In genomic region chr9:129656795-129657390, GRCh38 we compare ENCODE assay signal across 19 cellular contexts. TPM values are rescaled to one million over a fixed set of nuclear protein-coding genes. Genes with fewer than 3 reads are reported as not detected.
DNase-seq lines count a peak whose midpoint lies in the region; ATAC-seq, FAIRE-seq and TF ChIP-seq lines count a peak whose summit lies in the region.
"Had no signal": no experiment of that assay in that cellular context is flagged by ENCODE, and none has a peak within 500 bp of the region (broad histone marks: within the 10 kb centered on the region; RNA-seq: fewer than 3 reads in every experiment).

No MANE protein-coding gene starts in this region.

- peaks cover 0 to 2% (median 0%) of the 10 kb centered on the region in 7 donors for H3K4me1 Mint-ChIP-seq in naive thymus-derived CD4-positive, alpha-beta T cell
- H3K4me1 Mint-ChIP-seq: stimulated activated naive B cell treated with anti-CD40 and anti-IgM and Interleukin-4, amounts not matched to agents 10 μg/mL and 1 μg/mL and 100 μg/mL, for 72 hours had no signal

- no peak for TF ChIP-seq EP300 in A549 (IDR thresholded peaks at IDR 0.05)
- no peak for TF ChIP-seq EP300 in stomach (IDR thresholded peaks at IDR 0.05)

- intact Hi-C loops in stomach (cut with DNase I; ENCODE audit: low total_unique reads), result loop anchor here (10.0 kb wide), 1 partner anchor 68 kb away; no protein-coding TSS in a partner anchor
- intact Hi-C loops in naive thymus-derived CD4-positive, alpha-beta T cell (cut with micrococcal nuclease), result no loop called here

- WGBS in A549 (ENCODE audit: missing lambda C conversion rate), result 15% methylated on average over 12 of the region's 12 CpGs
- WGBS in stomach, 5 donors, result 73 to 80% (median 78%) methylated on average over 11 to 12 of the region's 12 CpGs

- H4K20me1 ChIP-seq in MM.1S (ENCODE audit: insufficient read depth, low read length), result no peaks in the 10 kb centered on the region
- H4K20me1 ChIP-seq: BLaER1 had no signal

- H3K36me3 ChIP-seq in stomach (no peaks in the 10 kb centered on the region), MM.1S (replicated peaks; ENCODE audit: insufficient read depth, low read length) (no peaks in the 10 kb centered on the region)
- H3K36me3 ChIP-seq in naive thymus-derived CD4-positive, alpha-beta T cell (ENCODE audit: control insufficient read depth in 2 of 3, insufficient read depth in 3 of 3, low read length in 3 of 3), result no peaks in the 10 kb centered on the region
- H3K36me3 ChIP-seq: BLaER1, left ventricle myocardium inferior had no signal

- H3K27ac Mint-ChIP-seq in naive thymus-derived CD4-positive, alpha-beta T cell, result no peak overlapping the region
- H3K27ac Mint-ChIP-seq: stimulated activated naive B cell treated with anti-CD40 and anti-IgM and Interleukin-4, amounts not matched to agents 10 μg/mL and 1 μg/mL and 100 μg/mL, for 72 hours had no signal

- peaks cover 0 to 5% (median 0%) of the 10 kb centered on the region in 5 donors for H3K27me3 Mint-ChIP-seq in naive thymus-derived CD4-positive, alpha-beta T cell

- FAIRE-seq in A549 (lab: Jason Lieb, UNC), result peak; percentile 54
- FAIRE-seq: colon had no signal

- H3K9me2 ChIP-seq in MM.1S (replicated peaks; ENCODE audit: insufficient read depth, low read length), result no peaks in the 10 kb centered on the region

- TF ChIP-seq POLR2A in A549 (IDR thresholded peaks at IDR 0.05; ENCODE audit: low read length) (no peak), stomach (IDR thresholded peaks at IDR 0.05) (no peak)

- no peaks in the 10 kb centered on the region for H3K36me3 Mint-ChIP-seq in naive thymus-derived CD4-positive, alpha-beta T cell
- H3K36me3 Mint-ChIP-seq: stimulated activated naive B cell treated with anti-CD40 and anti-IgM and Interleukin-4, amounts not matched to agents 10 μg/mL and 1 μg/mL and 100 μg/mL, for 72 hours had no signal

- H3K79me2 ChIP-seq in MM.1S (ENCODE audit: low read length), result no peaks in the 10 kb centered on the region

- peak; percentile 57 to 83 for DNase-seq in A549 (ENCODE audit: low read depth in 1 of 2, low spot score in 1 of 2)
- peak; percentile 42 for DNase-seq in HCEC 1CT
- DNase-seq in SW 1271 (lab: John Stamatoyannopoulos, UW), result peak; percentile 26 to 27
- peak in 1 of 2 donors; percentile 46 for DNase-seq in foreskin keratinocyte
- no peak for DNase-seq in stomach
- DNase-seq in MM.1S, result no peak
- no peak for DNase-seq in SHP77 (lab: John Stamatoyannopoulos, UW)
- no peak for DNase-seq in naive thymus-derived CD4-positive, alpha-beta T cell
- DNase-seq: activated naive CD4-positive, alpha-beta T cell treated with anti-CD3 and anti-CD28 coated beads, Interleukin-2, amount 50 U/mL, for 16 hours; foreskin melanocyte; left ventricle myocardium inferior; NCI-H187 treated with DMSO at 0.1 percent for 48 hours; stimulated activated CD4-positive, alpha-beta T cell treated with anti-CD3 and anti-CD28 coated beads, Interleukin-2, amount 100 ng/mL, for 24 hours; stimulated activated naive B cell treated with anti-CD40 and anti-IgM and Interleukin-4, amounts not matched to agents 10 μg/mL and 1 μg/mL and 100 μg/mL, for 72 hours; T-helper 2 cell had no signal

- no peak overlapping the region for H3K9ac ChIP-seq in MM.1S (ENCODE audit: low read length)
- H3K9ac ChIP-seq: BLaER1 had no signal

- POLR2A ChIA-PET in A549 (lab: Yijun Ruan, JAX), result no interaction called here
- POLR2A ChIA-PET in naive thymus-derived CD4-positive, alpha-beta T cell (lab: Charles Lee), result no interaction called here

- H3K27ac ChIP-seq in A549 (peak overlapping the region; percentile 40 to 47; a peak in 3 of 6 replicates), foreskin keratinocyte (no peak overlapping the region), stomach (no peak overlapping the region), MM.1S (ENCODE audit: low read length) (no peak overlapping the region)
- no peak overlapping the region for H3K27ac ChIP-seq in naive thymus-derived CD4-positive, alpha-beta T cell (ENCODE audit: low read depth, low read length)
- H3K27ac ChIP-seq: BLaER1, left ventricle myocardium inferior had no signal

- TF ChIP-seq RAD21 in A549 (conservative IDR thresholded peaks at IDR 0.05 in 1 of 2, IDR thresholded peaks at IDR 0.05 in 1 of 2), result no peak

- no peaks in the 10 kb centered on the region for H3F3A ChIP-seq in MM.1S (ENCODE audit: insufficient read depth, low read length)

- H3K9me3 Mint-ChIP-seq in naive thymus-derived CD4-positive, alpha-beta T cell, result no peaks in the 10 kb centered on the region
- H3K9me3 Mint-ChIP-seq: stimulated activated naive B cell treated with anti-CD40 and anti-IgM and Interleukin-4, amounts not matched to agents 10 μg/mL and 1 μg/mL and 100 μg/mL, for 72 hours had no signal

- H3K27me3 ChIP-seq in foreskin keratinocyte (peaks cover 33% of the 10 kb centered on the region), stomach (peaks cover 0 to 8% (median 0%) of the 10 kb centered on the region in 3 donors), MM.1S (replicated peaks; ENCODE audit: insufficient read depth, low read length) (peaks cover 88% of the 10 kb centered on the region)
- H3K27me3 ChIP-seq in naive thymus-derived CD4-positive, alpha-beta T cell (ENCODE audit: control insufficient read depth in 2 of 2, insufficient read depth in 2 of 2, low read length in 2 of 2), result no peaks in the 10 kb centered on the region

- H3K4me3 ChIP-seq in A549 (no peak overlapping the region), stomach (no peak overlapping the region), MM.1S (ENCODE audit: low read length) (no peak overlapping the region)
- H3K4me3 ChIP-seq in naive thymus-derived CD4-positive, alpha-beta T cell (ENCODE audit: low read length), result no peak overlapping the region
- H3K4me3 ChIP-seq: BLaER1, left ventricle myocardium inferior had no signal

- CTCF ChIA-PET in A549 (lab: Yijun Ruan, JAX), result interaction anchor here (0.6 to 5.6 kb wide), 15 partner anchors 11 to 979 kb away, joined by 3 to 37 read pairs (median 4); partner anchors contain the start of gene ASB6
- CTCF ChIA-PET in naive thymus-derived CD4-positive, alpha-beta T cell (lab: Charles Lee), result interaction anchor here (1.0 kb wide), 1 partner anchor 14 kb away, joined by 4 read pairs; no protein-coding TSS in a partner anchor

- peak; percentile 89 to 92 for ATAC-seq in A549
- ATAC-seq in foreskin keratinocyte, result peak; percentile 74
- ATAC-seq in naive thymus-derived CD4-positive, alpha-beta T cell, result no peak
- ATAC-seq: stimulated activated naive B cell treated with anti-CD40 and anti-IgM and Interleukin-4, amounts not matched to agents 10 μg/mL and 1 μg/mL and 100 μg/mL, for 72 hours had no signal

- no peak overlapping the region for H3K4me3 Mint-ChIP-seq in naive thymus-derived CD4-positive, alpha-beta T cell
- H3K4me3 Mint-ChIP-seq: stimulated activated naive B cell treated with anti-CD40 and anti-IgM and Interleukin-4, amounts not matched to agents 10 μg/mL and 1 μg/mL and 100 μg/mL, for 72 hours had no signal

- H2AFZ ChIP-seq in MM.1S (ENCODE audit: low read length), result no peak overlapping the region

- TF ChIP-seq CTCF in A549 (IDR thresholded peaks at IDR 0.05) (no peak), foreskin keratinocyte (conservative IDR thresholded peaks at IDR 0.05) (no peak), stomach (IDR thresholded peaks at IDR 0.05) (no peak), MM.1S (IDR thresholded peaks at IDR 0.05; ENCODE audit: low read length) (no peak)

- peak overlapping the region; percentile 52 for H3K4me2 ChIP-seq in A549
- no peak overlapping the region for H3K4me2 ChIP-seq in MM.1S (ENCODE audit: low read depth, low read length)
- H3K4me2 ChIP-seq: BLaER1 had no signal

- H3K4me1 ChIP-seq in A549, result peaks cover 17% of the 10 kb centered on the region
- H3K4me1 ChIP-seq in foreskin keratinocyte, result peaks cover 4% of the 10 kb centered on the region
- peaks cover 0 to 14% (median 8%) of the 10 kb centered on the region in 4 donors for H3K4me1 ChIP-seq in stomach
- H3K4me1 ChIP-seq in MM.1S (ENCODE audit: low read length), result 0 out of 2 replicates have a peak, but pooled peaks cover 6% of the 10 kb centered on the region
- H3K4me1 ChIP-seq in naive thymus-derived CD4-positive, alpha-beta T cell (ENCODE audit: control insufficient read depth in 2 of 2, insufficient read depth in 2 of 2, low read length in 2 of 2), result no peaks in the 10 kb centered on the region

- no peaks in the 10 kb centered on the region for H3K9me3 ChIP-seq in A549
- H3K9me3 ChIP-seq in stomach, result no peaks in the 10 kb centered on the region
- H3K9me3 ChIP-seq in MM.1S (replicated peaks; ENCODE audit: insufficient read depth, low read length), result no peaks in the 10 kb centered on the region
- H3K9me3 ChIP-seq in naive thymus-derived CD4-positive, alpha-beta T cell (ENCODE audit: control insufficient read depth in 2 of 3, low read length in 3 of 3), result no peaks in the 10 kb centered on the region
- H3K9me3 ChIP-seq: BLaER1, left ventricle myocardium inferior had no signal

RNA-seq across cellular contexts. Expression of gene PRRX2, which starts 8.6 kb away (rescaled TPM):
- 0.90 and 0.95 TPM in 2 replicates for polyA plus RNA-seq in A549 (2011; rRNA removed)
- polyA plus RNA-seq in A549 (2012; cell fraction: cytosol; rRNA removed), result 4.3 and 6.6 TPM in 2 replicates
- polyA plus RNA-seq in A549 (2012; cell fraction: nucleus; rRNA removed), result 3.9 and 5.1 TPM in 2 replicates
- 2.2 to 2.7 TPM (median 2.3 TPM) in 3 replicates for polyA plus RNA-seq in A549 (2017; fragmentation: RNase III; extraction: RNeasy Plus Mini Kit Qiagen cat#74134 plus additional on column Dnase treatment)
- polyA minus RNA-seq in A549 (2011; rRNA and poly(A)+ RNA removed), result 0.79 and 1.0 TPM in 2 replicates
- not detected in 2 replicates for total RNA-seq in foreskin keratinocyte
- polyA plus RNA-seq in foreskin keratinocyte, result 0.06 and 0.09 TPM in 2 replicates
- 1 to 10 TPM in 2 of 5 donors, under 1 TPM in 1, not detected in 2; 0.87 to 2.6 (median 1.7) TPM for total RNA-seq in stomach
- polyA plus RNA-seq in stomach, result 1 to 10 TPM; 3.3 to 8.4 (median 6.7) TPM
- 1 to 10 TPM in 1 of 5 experiments, not detected in 4; 1.1 TPM for total RNA-seq in naive thymus-derived CD4-positive, alpha-beta T cell
- not detected for polyA plus RNA-seq in naive thymus-derived CD4-positive, alpha-beta T cell
- total RNA-seq: G401 had no signal

RNA-seq across cellular contexts. Expression of gene ASB6, which starts 14.9 kb away (rescaled TPM):
- polyA plus RNA-seq in A549 (2011; rRNA removed), result 9.2 and 9.4 TPM in 2 replicates
- 19.0 and 23.7 TPM in 2 replicates for polyA plus RNA-seq in A549 (2012; cell fraction: cytosol; rRNA removed)
- 31.4 and 37.7 TPM in 2 replicates for polyA plus RNA-seq in A549 (2012; cell fraction: nucleus; rRNA removed)
- 16.3 to 17.3 TPM (median 16.3 TPM) in 3 replicates for polyA plus RNA-seq in A549 (2017; fragmentation: RNase III; extraction: RNeasy Plus Mini Kit Qiagen cat#74134 plus additional on column Dnase treatment)
- polyA minus RNA-seq in A549 (2011; rRNA and poly(A)+ RNA removed), result 7.4 and 8.4 TPM in 2 replicates
- total RNA-seq in foreskin keratinocyte, result 22.7 and 23.2 TPM in 2 replicates
- 20.0 and 21.2 TPM in 2 replicates for polyA plus RNA-seq in foreskin keratinocyte
- total RNA-seq in stomach, result 10 to 100 TPM in 4 of 5 donors, 1 to 10 TPM in 1; 7.5 to 35.6 (median 18.1) TPM
- 10 to 100 TPM in 2 of 3 donors, 1 to 10 TPM in 1; 9.6 to 12.6 (median 10.3) TPM for polyA plus RNA-seq in stomach
- total RNA-seq in naive thymus-derived CD4-positive, alpha-beta T cell, result 10 to 100 TPM; 25.0 to 33.2 (median 28.1) TPM
- 10 to 100 TPM; 18.5 to 40.9 TPM for polyA plus RNA-seq in naive thymus-derived CD4-positive, alpha-beta T cell

RNA-seq across cellular contexts. Expression of gene NTMT1, which starts 30.9 kb away (rescaled TPM):
- polyA plus RNA-seq in A549 (2011; rRNA removed), result 39.2 and 49.4 TPM in 2 replicates
- polyA plus RNA-seq in A549 (2012; cell fraction: cytosol; rRNA removed), result 114 and 118 TPM in 2 replicates
- 71.4 and 87.0 TPM in 2 replicates for polyA plus RNA-seq in A549 (2012; cell fraction: nucleus; rRNA removed)
- polyA plus RNA-seq in A549 (2017; fragmentation: RNase III; extraction: RNeasy Plus Mini Kit Qiagen cat#74134 plus additional on column Dnase treatment), result 75.8 to 96.4 TPM (median 92.2 TPM) in 3 replicates
- polyA minus RNA-seq in A549 (2011; rRNA and poly(A)+ RNA removed), result 29.6 and 37.6 TPM in 2 replicates
- total RNA-seq in foreskin keratinocyte, result 64.2 and 70.9 TPM in 2 replicates
- 130 and 132 TPM in 2 replicates for polyA plus RNA-seq in foreskin keratinocyte
- total RNA-seq in stomach, result 10 to 100 TPM in 4 of 5 donors, 1 to 10 TPM in 1; 1.7 to 29.8 (median 16.1) TPM
- polyA plus RNA-seq in stomach, result 10 to 100 TPM; 40.2 to 68.4 (median 45.8) TPM
- 10 to 100 TPM; 31.0 to 50.1 (median 34.2) TPM for total RNA-seq in naive thymus-derived CD4-positive, alpha-beta T cell
- 10 to 100 TPM; 49.0 to 58.9 TPM for polyA plus RNA-seq in naive thymus-derived CD4-positive, alpha-beta T cell

RNA-seq across cellular contexts. Expression of gene C9orf50, which starts 36.0 kb away (rescaled TPM):
- polyA plus RNA-seq in A549 (2011; rRNA removed), result 0.10 TPM in 1 of 2 replicates, not detected in the other
- 0.08 TPM in 1 of 2 replicates, not detected in the other for polyA plus RNA-seq in A549 (2012; cell fraction: cytosol; rRNA removed)
- 0.07 TPM in 1 of 2 replicates, not detected in the other for polyA plus RNA-seq in A549 (2012; cell fraction: nucleus; rRNA removed)
- 0.05 TPM in 1 of 3 replicates, not detected in the others for polyA plus RNA-seq in A549 (2017; fragmentation: RNase III; extraction: RNeasy Plus Mini Kit Qiagen cat#74134 plus additional on column Dnase treatment)
- not detected in 2 replicates for polyA minus RNA-seq in A549 (2011; rRNA and poly(A)+ RNA removed)
- not detected in 2 replicates for total RNA-seq in foreskin keratinocyte
- polyA plus RNA-seq in foreskin keratinocyte, result not detected in 2 replicates
- total RNA-seq in stomach, result not detected
- under 1 TPM in 1 of 3 donors, not detected in 2; 0.13 TPM for polyA plus RNA-seq in stomach
- total RNA-seq in naive thymus-derived CD4-positive, alpha-beta T cell, result not detected
- not detected for polyA plus RNA-seq in naive thymus-derived CD4-positive, alpha-beta T cell
- total RNA-seq: G401, left ventricle myocardium inferior, osteocyte had no signal

Comparison
In these comparisons a context has a peak if more than half of its experiments do, and no peak if none do; other contexts are left out.
1. DNase-seq: peak in A549 (2 of 2), HCEC 1CT (single experiment) and SW 1271 (2 of 2); none in stomach (single experiment), MM.1S (single experiment), SHP77 (0 of 2) and naive thymus-derived CD4-positive, alpha-beta T cell (0 of 9).
2. H3K27ac ChIP-seq: peak in A549 (2 of 2); none in foreskin keratinocyte (single experiment), stomach (0 of 5), MM.1S (single experiment) and naive thymus-derived CD4-positive, alpha-beta T cell (single experiment).